In genomic region chr7:14717711-14718304, GRCh38 we compare ENCODE assay signal across 9 cellular contexts.
DNase-seq lines count a peak whose midpoint lies in the region; ATAC-seq, FAIRE-seq and TF ChIP-seq lines count a peak whose summit lies in the region.
"Had no signal": no experiment of that assay in that cellular context is flagged by ENCODE, and none has a peak within 500 bp of the region (broad histone marks: within the 10 kb centered on the region; RNA-seq: fewer than 3 reads in every experiment).

No MANE protein-coding gene starts in this region.

- H2AK5ac ChIP-seq in mesenchymal stem cell (ENCODE audit: low read length, severe bottlenecking), result no peak overlapping the region

- no peak overlapping the region for H3K4me2 ChIP-seq in mesenchymal stem cell (ENCODE audit: low read length, poor library complexity, severe bottlenecking)

- H3K4ac ChIP-seq in mesenchymal stem cell (ENCODE audit: low read depth in 1 of 2, low read length in 2 of 2), result no peak overlapping the region

- DNase-seq in NCI-H1694 treated with DMSO at 0.1 percent for 48 hours (lab: John Stamatoyannopoulos, UW) (peak; percentile 59), astrocyte of the hippocampus (ENCODE audit: low read depth, low spot score) (peak; percentile 30), mesenchymal stem cell (peak; percentile 31), NCI-H226 (no peak), GM12892 (ENCODE audit: insufficient read length) (no peak), natural killer cell (no peak)

- H2BK120ac ChIP-seq in mesenchymal stem cell (ENCODE audit: low read depth, low read length), result no peak overlapping the region

- H3K36me3 Mint-ChIP-seq in natural killer cell, result no peaks in the 10 kb centered on the region

- H2BK12ac ChIP-seq in mesenchymal stem cell (ENCODE audit: low read length in 2 of 2), result no peak overlapping the region

- TF ChIP-seq POLR2A in GM12892 (IDR thresholded peaks at IDR 0.05; ENCODE audit: low read depth, low read length), result no peak

- H3K27ac Mint-ChIP-seq in natural killer cell, result no peak overlapping the region

- ATAC-seq in GM18511 (IDR thresholded peaks at IDR 0.05; ENCODE audit: unreplicated experiment) (peak; percentile 23), HG02970 (IDR thresholded peaks at IDR 0.05; ENCODE audit: low FRiP score, unreplicated experiment) (no peak), natural killer cell (no peak)

- no peak overlapping the region for H4K8ac ChIP-seq in mesenchymal stem cell (ENCODE audit: low read length)

- H2AFZ ChIP-seq in mesenchymal stem cell (ENCODE audit: low read depth, low read length), result no peak overlapping the region

- no peaks in the 10 kb centered on the region for H3K27me3 Mint-ChIP-seq in natural killer cell (ENCODE audit: low read depth in 2 of 2)

- WGBS in mesenchymal stem cell, result no CpG with 5 or more reads among the region's 1 CpG

- H3K4me3 Mint-ChIP-seq in natural killer cell, result no peak overlapping the region

- TF ChIP-seq CTCF in natural killer cell (IDR thresholded peaks at IDR 0.05), result no peak

- H3K9me3 Mint-ChIP-seq in natural killer cell, result peaks cover 0 to 2% of the 10 kb centered on the region in 2 donors

- no peak overlapping the region for H4K91ac ChIP-seq in mesenchymal stem cell (ENCODE audit: low read length)

- no peak overlapping the region for H3K9ac ChIP-seq in mesenchymal stem cell (ENCODE audit: low read length)

- no peak overlapping the region for H2BK15ac ChIP-seq in mesenchymal stem cell (ENCODE audit: low read depth, poor library complexity, severe bottlenecking)

- no peak overlapping the region for H3K27ac ChIP-seq in mesenchymal stem cell (ENCODE audit: low read length, poor library complexity, severe bottlenecking)
- H3K27ac ChIP-seq: SJSA1 had no signal

- no peaks in the 10 kb centered on the region for H3K4me1 Mint-ChIP-seq in natural killer cell

- no peak overlapping the region for H3K4me3 ChIP-seq in mesenchymal stem cell (ENCODE audit: insufficient read depth in 1 of 2, low read depth in 1 of 2, low read length in 2 of 2)
- H3K4me3 ChIP-seq: SJSA1 had no signal

- H3K27me3 ChIP-seq in mesenchymal stem cell (ENCODE audit: control insufficient read depth in 1 of 2, insufficient read depth in 1 of 2, low read length in 2 of 2), result no peaks in the 10 kb centered on the region
- H3K27me3 ChIP-seq: SJSA1 had no signal

- no peak overlapping the region for H3K23ac ChIP-seq in mesenchymal stem cell (ENCODE audit: low read length in 2 of 2)

- no peak overlapping the region for H3K18ac ChIP-seq in mesenchymal stem cell (ENCODE audit: low read depth in 1 of 2, low read length in 2 of 2)

- H3K9me3 ChIP-seq in mesenchymal stem cell (ENCODE audit: control insufficient read depth, low read length), result no peaks in the 10 kb centered on the region
- H3K9me3 ChIP-seq: SJSA1 had no signal

- H3K14ac ChIP-seq in mesenchymal stem cell (ENCODE audit: low read length in 2 of 2), result no peak overlapping the region

- peaks cover 2% of the 10 kb centered on the region for H3K4me1 ChIP-seq in mesenchymal stem cell (ENCODE audit: control insufficient read depth, insufficient read depth, low read depth, low read length)
- H3K4me1 ChIP-seq: SJSA1 had no signal

- no peak overlapping the region for H2BK5ac ChIP-seq in mesenchymal stem cell (ENCODE audit: low read depth, low read length, poor library complexity, severe bottlenecking)

- no peaks in the 10 kb centered on the region for H3K79me1 ChIP-seq in mesenchymal stem cell (replicated peaks; ENCODE audit: low read length, poor library complexity, severe bottlenecking)

- FAIRE-seq in GM12892 (lab: Jason Lieb, UNC), result no peak

- no peaks in the 10 kb centered on the region for H3K36me3 ChIP-seq in mesenchymal stem cell (ENCODE audit: control insufficient read depth in 1 of 2, insufficient read depth in 2 of 2, low read depth in 1 of 2, low read length in 2 of 2)
- H3K36me3 ChIP-seq: SJSA1 had no signal

- intact Hi-C loops in natural killer cell (cut with micrococcal nuclease), result no loop called here

Comparison
In these comparisons a context has a peak if more than half of its experiments do, and no peak if none do; other contexts are left out.
1. DNase-seq: peak in NCI-H1694 treated with DMSO at 0.1 percent for 48 hours (single experiment), astrocyte of the hippocampus (single experiment) and mesenchymal stem cell (single experiment); none in NCI-H226 (single experiment), GM12892 (single experiment) and natural killer cell (single experiment).